In genomic region chr2:13725945-13726344, GRCh38 we compare ENCODE assay signal across 25 cellular contexts.
DNase-seq lines count a peak whose midpoint lies in the region; ATAC-seq, FAIRE-seq and TF ChIP-seq lines count a peak whose summit lies in the region.
"Had no signal": no experiment of that assay in that cellular context is flagged by ENCODE, and none has a peak within 500 bp of the region (broad histone marks: within the 10 kb centered on the region; RNA-seq: fewer than 3 reads in every experiment).

No MANE protein-coding gene starts in this region.

- H3K36me3 ChIP-seq in adipocyte (ENCODE audit: control insufficient read depth, insufficient read depth, low read length, severe bottlenecking) (no peaks in the 10 kb centered on the region), bronchial epithelial cell (ENCODE audit: control insufficient read depth, insufficient read depth, low read length) (no peaks in the 10 kb centered on the region), pancreas (no peaks in the 10 kb centered on the region)
- H3K36me3 ChIP-seq: BE2C, BLaER1 had no signal

- TF ChIP-seq CTCF in bronchial epithelial cell (IDR thresholded peaks at IDR 0.05; ENCODE audit: insufficient read depth, low read length, severe bottlenecking) = no peak
- no peak for TF ChIP-seq CTCF in epithelial cell of esophagus (IDR thresholded peaks at IDR 0.05; ENCODE audit: insufficient read depth, low read depth, low read length, missing control alignments)
- no peak for TF ChIP-seq CTCF in pancreas (IDR thresholded peaks at IDR 0.05)

- H3K27me3 ChIP-seq in adipocyte (replicated peaks; ENCODE audit: control insufficient read depth, insufficient read depth, low read length) = no peaks in the 10 kb centered on the region
- no peaks in the 10 kb centered on the region for H3K27me3 ChIP-seq in bronchial epithelial cell (ENCODE audit: control insufficient read depth, insufficient read depth, low read length)
- no peaks in the 10 kb centered on the region for H3K27me3 ChIP-seq in pancreas
- H3K27me3 ChIP-seq: BE2C, BLaER1 had no signal

- H3K4me3 ChIP-seq in adipocyte (ENCODE audit: low read length) = no peak overlapping the region
- H3K4me3 ChIP-seq in bronchial epithelial cell (ENCODE audit: low read depth, low read length) = no peak overlapping the region
- H3K4me3 ChIP-seq in epithelial cell of esophagus (ENCODE audit: low read length) = no peak overlapping the region
- no peak overlapping the region for H3K4me3 ChIP-seq in pancreas
- H3K4me3 ChIP-seq: A549, BLaER1 had no signal

- H3K27ac ChIP-seq in pancreas = no peak overlapping the region
- H3K27ac ChIP-seq: 22Rv1, A549, BLaER1 had no signal

- H3K9ac ChIP-seq in adipocyte (ENCODE audit: low read length) = no peak overlapping the region
- H3K9ac ChIP-seq: BLaER1 had no signal

- 55 to 63% methylated on average over 1 of the region's 1 CpG for WGBS in pancreas, 2 donors

- peak in 3 of 4 donors; percentile 49 to 55 (median 50) for ATAC-seq in pancreas
- no peak for ATAC-seq in HG02623 (IDR thresholded peaks at IDR 0.05; ENCODE audit: unreplicated experiment)
- ATAC-seq: A549 had no signal

- H3K4me1 ChIP-seq in adipocyte (ENCODE audit: control insufficient read depth, insufficient read depth, low read length) = no peaks in the 10 kb centered on the region
- H3K4me1 ChIP-seq in pancreas = no peaks in the 10 kb centered on the region
- H3K4me1 ChIP-seq: A549, BE2C, BLaER1 had no signal

- FAIRE-seq in bronchial epithelial cell (lab: Jason Lieb, UNC) (no peak), pancreas (lab: Jason Lieb, UNC) (no peak)
- FAIRE-seq: A549, G401.6, GM12891, GM19239 had no signal

- intact Hi-C loops in pancreas (cut with DNase I) = no loop called here

- H3K9me3 ChIP-seq in adipocyte (ENCODE audit: control insufficient read depth, low read length) (no peaks in the 10 kb centered on the region), pancreas (no peaks in the 10 kb centered on the region)
- H3K9me3 ChIP-seq: BE2C, BLaER1 had no signal

- peak; percentile 17 for DNase-seq in adipocyte (ENCODE audit: low read depth)
- DNase-seq in bronchial epithelial cell (ENCODE audit: low read depth) = peak; percentile 32
- DNase-seq in epithelial cell of esophagus (ENCODE audit: low read depth) = peak; percentile 35
- DNase-seq in pancreas = no peak
- no peak for DNase-seq in EL
- no peak for DNase-seq in NCI-H748 (lab: John Stamatoyannopoulos, UW; ENCODE audit: unreplicated experiment)
- DNase-seq: BE2C; C1 segment of cervical spinal cord; CD4-positive, alpha-beta memory T cell; CD4-positive, CD25-positive, alpha-beta regulatory T cell; CD8-positive, alpha-beta memory T cell; COR-L47; DMS 273 treated with DMSO at 0.1 percent for 48 hours; DMS153; DMS53; DMS79; DND-41; GF-D8 had no signal

Comparison
In these comparisons a context has a peak if more than half of its experiments do, and no peak if none do; other contexts are left out.
1. DNase-seq: peak in adipocyte (single experiment), bronchial epithelial cell (single experiment) and epithelial cell of esophagus (single experiment); none in pancreas (0 of 6), EL (single experiment) and NCI-H748 (single experiment).